8 cellular contexts compared by ENCODE assay signal in the genomic region with DNA sequence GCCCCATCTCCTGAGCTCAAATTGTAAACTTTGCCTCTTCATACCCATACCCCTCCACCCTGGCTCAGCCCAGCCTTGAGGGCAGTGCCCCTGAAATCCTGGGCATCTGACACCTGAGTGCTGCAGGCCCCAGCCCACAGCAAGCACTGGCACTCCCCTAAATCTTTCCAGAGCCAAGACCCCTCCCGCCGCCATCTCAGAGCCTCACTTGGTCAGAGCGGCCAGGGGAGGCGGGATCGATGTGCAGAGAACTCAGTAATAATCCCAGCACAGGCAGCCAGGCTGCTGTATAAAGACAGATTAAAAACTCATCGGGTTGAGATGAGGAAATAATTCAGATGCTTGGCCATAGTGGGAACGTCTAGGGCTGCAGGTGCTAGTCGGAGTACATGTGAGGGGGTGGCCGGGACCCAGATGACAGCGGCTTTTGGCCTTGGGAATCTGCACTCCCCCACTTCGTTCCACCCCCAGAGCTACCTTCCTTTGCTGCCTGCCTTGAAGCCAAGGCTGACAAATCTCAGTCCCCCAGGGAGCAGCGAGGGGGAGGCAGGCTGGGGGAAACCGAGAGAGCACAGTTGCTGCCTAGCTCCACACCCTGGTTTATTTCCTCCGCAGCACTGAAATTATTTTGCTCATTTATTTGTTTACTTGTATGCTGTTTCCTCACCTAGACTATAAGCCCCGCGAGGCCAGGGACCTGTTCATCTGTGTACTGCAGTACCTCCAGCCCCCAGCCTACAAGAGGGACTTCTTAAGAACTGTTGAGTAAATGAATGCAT. TPM values are rescaled to one million over a fixed set of nuclear protein-coding genes. Genes with fewer than 3 reads are reported as not detected.
DNase-seq lines count a peak whose midpoint lies in the region; ATAC-seq and TF ChIP-seq lines count a peak whose summit lies in the region.

No MANE protein-coding gene starts in this region.

- H3K27ac ChIP-seq in testis (no peak overlapping the region), spleen (no peak overlapping the region)

- no peak for TF ChIP-seq POLR2A in testis (IDR thresholded peaks at IDR 0.05)
- no peak for TF ChIP-seq POLR2A in spleen (IDR thresholded peaks at IDR 0.05)

- intact Hi-C loops in activated CD8-positive, alpha-beta T cell treated with anti-CD3 and anti-CD28 coated beads for 36 hours (cut with micrococcal nuclease), result loop anchor here (2.0 kb wide), 1 partner anchor 177 kb away; the partner anchor contains the start of gene PCDH1
- intact Hi-C loops in testis (cut with DNase I; ENCODE audit: low total_unique reads) (loop anchor here (5.0 kb wide), 1 partner anchor 176 kb away; the partner anchor contains the start of gene PCDH1), spleen (cut with DNase I; ENCODE audit: low total_unique reads) (loop anchor here (5.0 kb wide), 1 partner anchor 176 kb away; the partner anchor contains the start of gene PCDH1)

- POLR2A ChIA-PET in activated CD8-positive, alpha-beta T cell treated with anti-CD3 and anti-CD28 coated beads for 36 hours (lab: Charles Lee), result interaction anchor here (0.6 to 2.0 kb wide), 5 partner anchors 9 to 465 kb away, joined by 3 to 9 read pairs (median 3); partner anchors contain the start of gene PCDH1
- POLR2A ChIA-PET in WTC11 (lab: Charles Lee), result interaction anchor here (1.1 kb wide), 1 partner anchor 258 kb away, joined by 3 read pairs; no protein-coding TSS in a partner anchor

- H3K27ac Mint-ChIP-seq in HFFc6, result no peak overlapping the region
- no peak overlapping the region for H3K27ac Mint-ChIP-seq in activated CD8-positive, alpha-beta T cell treated with anti-CD3 and anti-CD28 coated beads for 36 hours
- no peak overlapping the region for H3K27ac Mint-ChIP-seq in neural crest cell (ENCODE audit: unreplicated experiment)
- no peak overlapping the region for H3K27ac Mint-ChIP-seq in WTC11

- WGBS in testis, 2 donors, result 7 to 8% methylated on average over 10 to 16 of the region's 16 CpGs
- WGBS in spleen, 5 donors, result 29 to 38% (median 32%) methylated on average over 13 to 16 of the region's 16 CpGs

- H3K9me3 Mint-ChIP-seq in HFFc6 (no peaks in the 10 kb centered on the region), neural crest cell (no peaks in the 10 kb centered on the region), WTC11 (no peaks in the 10 kb centered on the region)
- no peaks in the 10 kb centered on the region for H3K9me3 Mint-ChIP-seq in activated CD8-positive, alpha-beta T cell treated with anti-CD3 and anti-CD28 coated beads for 36 hours

- peaks cover 6% of the 10 kb centered on the region; the same call in 1 of the 2 replicates for H3K4me1 Mint-ChIP-seq in HFFc6 (ENCODE audit: low read depth)
- H3K4me1 Mint-ChIP-seq in activated CD8-positive, alpha-beta T cell treated with anti-CD3 and anti-CD28 coated beads for 36 hours (ENCODE audit: low read depth), result peaks cover 11% of the 10 kb centered on the region
- H3K4me1 Mint-ChIP-seq in neural crest cell, result peaks cover 12% of the 10 kb centered on the region
- H3K4me1 Mint-ChIP-seq in WTC11, result peaks cover 22% of the 10 kb centered on the region

- H3K4me3 Mint-ChIP-seq in HFFc6, result peak overlapping the region; percentile 67; the same call in 1 of the 2 replicates
- H3K4me3 Mint-ChIP-seq in activated CD8-positive, alpha-beta T cell treated with anti-CD3 and anti-CD28 coated beads for 36 hours, result peak overlapping the region; percentile 56
- H3K4me3 Mint-ChIP-seq in neural crest cell, result peak overlapping the region; percentile 87
- H3K4me3 Mint-ChIP-seq in WTC11, result no peak overlapping the region; the same call in 1 of the 2 replicates

- TF ChIP-seq CTCF in HFFc6 (IDR thresholded peaks at IDR 0.05) (no peak), neural crest cell (conservative IDR thresholded peaks at IDR 0.05) (no peak), WTC11 (IDR thresholded peaks at IDR 0.05) (no peak), testis (IDR thresholded peaks at IDR 0.05) (no peak), spleen (IDR thresholded peaks at IDR 0.05 in 8 of 11, conservative IDR thresholded peaks at IDR 0.05 in 3 of 11) (no peak)
- TF ChIP-seq CTCF in activated CD8-positive, alpha-beta T cell treated with anti-CD3 and anti-CD28 coated beads for 36 hours (IDR thresholded peaks at IDR 0.05), result no peak

- H3K36me3 ChIP-seq in testis (ENCODE audit: low read depth, missing control alignments) (no peaks in the 10 kb centered on the region), spleen (no peaks in the 10 kb centered on the region)

- no peaks in the 10 kb centered on the region for H3K36me3 Mint-ChIP-seq in HFFc6 (ENCODE audit: low read depth)
- H3K36me3 Mint-ChIP-seq in activated CD8-positive, alpha-beta T cell treated with anti-CD3 and anti-CD28 coated beads for 36 hours (ENCODE audit: low read depth), result no peaks in the 10 kb centered on the region
- no peaks in the 10 kb centered on the region for H3K36me3 Mint-ChIP-seq in neural crest cell (ENCODE audit: low read depth)
- no peaks in the 10 kb centered on the region for H3K36me3 Mint-ChIP-seq in WTC11

- H3K4me3 ChIP-seq in testis (peak overlapping the region in 1 of 2 donors; percentile 62), spleen (peak overlapping the region in 4 of 8 donors; percentile 45 to 77 (median 54))

- no peaks in the 10 kb centered on the region for H3K27me3 ChIP-seq in testis
- peaks cover 0 to 75% (median 15%) of the 10 kb centered on the region in 7 donors for H3K27me3 ChIP-seq in spleen (replicated peaks in 1 of 7)

- no peak for DNase-seq in HFFc6
- peak; percentile 47 for DNase-seq in activated CD8-positive, alpha-beta T cell treated with anti-CD3 and anti-CD28 coated beads for 36 hours
- no peak for DNase-seq in neural crest cell (ENCODE audit: low read depth, low spot score)
- DNase-seq in WTC11 (ENCODE audit: low spot score), result no peak
- no peak for DNase-seq in OCI-M2 (lab: John Stamatoyannopoulos, UW; ENCODE audit: unreplicated experiment)
- DNase-seq in testis, result no peak
- no peak for DNase-seq in spleen

- CTCF ChIA-PET in activated CD8-positive, alpha-beta T cell treated with anti-CD3 and anti-CD28 coated beads for 36 hours (lab: Charles Lee), result interaction anchor here (0.8 to 6.3 kb wide), 29 partner anchors 9 to 486 kb away, joined by 3 to 84 read pairs (median 4); partner anchors contain the start of genes DELE1, PCDH1, PCDH12 and RNF14
- CTCF ChIA-PET in WTC11 (lab: Charles Lee), result interaction anchor here (0.8 to 4.9 kb wide), 31 partner anchors 9 to 259 kb away, joined by 3 to 116 read pairs (median 7); partner anchors contain the start of genes DELE1, PCDH1 and PCDH12

- H3K9me3 ChIP-seq in testis, result no peaks in the 10 kb centered on the region
- H3K9me3 ChIP-seq in spleen, result no peaks in the 10 kb centered on the region

- ATAC-seq in GM19023 (IDR thresholded peaks at IDR 0.05; ENCODE audit: unreplicated experiment) (peak; percentile 53), WTC11 (no peak)
- ATAC-seq in activated CD8-positive, alpha-beta T cell treated with anti-CD3 and anti-CD28 coated beads for 36 hours, result peak; percentile 46

- H3K4me1 ChIP-seq in testis (peaks cover 16% of the 10 kb centered on the region), spleen (peaks cover 8 to 24% (median 20%) of the 10 kb centered on the region in 6 donors)

- H3K27me3 Mint-ChIP-seq in HFFc6 (ENCODE audit: insufficient read depth), result peaks cover 41% of the 10 kb centered on the region
- peaks cover 32% of the 10 kb centered on the region for H3K27me3 Mint-ChIP-seq in activated CD8-positive, alpha-beta T cell treated with anti-CD3 and anti-CD28 coated beads for 36 hours
- H3K27me3 Mint-ChIP-seq in neural crest cell (ENCODE audit: low read depth), result peaks cover 10% of the 10 kb centered on the region
- H3K27me3 Mint-ChIP-seq in WTC11 (ENCODE audit: low read depth), result peaks cover 6% of the 10 kb centered on the region

TF ChIP-seq in WTC11, 78 proteins besides CTCF, POLR2A, EP300 and RAD21 (continues in another document):
- no peak for TF ChIP-seq SOX15 (CRISPR knock-in tag; IDR thresholded peaks at IDR 0.05)
- TF ChIP-seq NR3C1 (CRISPR knock-in tag; conservative IDR thresholded peaks at IDR 0.05; ENCODE audit: low read depth), result no peak
- no peak for TF ChIP-seq ZNF396 (CRISPR knock-in tag; IDR thresholded peaks at IDR 0.05; ENCODE audit: borderline replicate concordance)
- TF ChIP-seq, protein P1, sequence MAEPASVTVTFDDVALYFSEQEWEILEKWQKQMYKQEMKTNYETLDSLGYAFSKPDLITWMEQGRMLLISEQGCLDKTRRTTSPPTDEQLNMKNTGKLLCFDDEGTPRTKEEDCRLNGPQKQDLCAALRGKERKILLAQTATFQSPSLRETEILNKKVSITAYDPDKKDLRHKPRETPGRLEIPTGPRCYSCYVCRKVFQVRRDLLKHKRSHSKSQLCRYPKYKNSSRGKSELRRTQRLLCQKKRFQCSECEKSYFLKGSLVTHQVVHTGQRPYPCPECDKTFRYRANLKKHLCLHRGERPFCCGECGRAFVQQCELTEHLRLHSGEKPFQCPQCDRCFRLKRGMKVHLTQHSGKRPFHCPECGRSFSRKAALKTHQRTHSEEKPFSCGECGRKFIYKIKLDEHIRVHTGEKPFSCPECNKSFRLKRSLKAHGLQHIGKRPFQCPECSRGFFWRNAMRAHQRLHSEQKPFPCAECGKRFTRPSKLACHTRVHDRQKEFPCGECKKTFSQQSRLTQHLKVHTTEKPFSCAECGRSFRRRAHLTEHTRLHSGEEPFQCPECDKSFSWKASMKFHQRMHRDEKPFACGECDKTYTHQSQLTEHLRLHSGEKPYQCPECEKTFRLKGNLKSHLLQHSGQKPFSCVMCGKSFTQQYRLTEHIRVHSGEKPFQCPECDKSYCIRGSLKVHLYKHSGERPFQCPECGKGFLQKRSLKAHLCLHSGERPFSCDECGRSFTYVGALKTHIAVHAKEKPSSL (CRISPR knock-in tag; conservative IDR thresholded peaks at IDR 0.05), result no peak
- no peak for TF ChIP-seq GABPB1 (CRISPR knock-in tag; IDR thresholded peaks at IDR 0.05)

RNA-seq across cellular contexts. Expression of gene ARAP3, which starts 19.5 kb away (rescaled TPM):
- 10 to 100 TPM in 5 of 6 experiments, 1 to 10 TPM in 1; 9.0 to 14.7 (median 13.2) TPM for total RNA-seq in HFFc6 (2021; fragmentation: NEBNext Ultra II Directional; extraction: Animal tissue kit (Norgen Biotek cat#: 25700))
- total RNA-seq in activated CD8-positive, alpha-beta T cell treated with anti-CD3 and anti-CD28 coated beads for 36 hours, result 1 to 10 TPM; 5.9 to 7.2 TPM
- 36.0 and 39.2 TPM in 2 replicates for total RNA-seq in neural crest cell
- total RNA-seq in WTC11 (2021), result 51.2 to 60.4 TPM (median 53.4 TPM) in 3 replicates
- total RNA-seq in testis, result 1 to 10 TPM; 4.0 to 4.1 TPM
- polyA plus RNA-seq in testis (ENCODE audit: insufficient read depth, low read depth, low replicate concordance), result 4.8 TPM
- total RNA-seq in spleen, result 10 to 100 TPM; 11.9 to 31.2 (median 19.3) TPM
- 10 to 100 TPM in 2 of 3 donors, 1 to 10 TPM in 1; 4.0 to 14.6 (median 12.8) TPM for polyA plus RNA-seq in spleen

RNA-seq across cellular contexts. Expression of gene FCHSD1, which starts 50.3 kb away (rescaled TPM):
- 10 to 100 TPM; 20.8 to 31.7 (median 25.3) TPM for total RNA-seq in HFFc6 (2021; fragmentation: NEBNext Ultra II Directional; extraction: Animal tissue kit (Norgen Biotek cat#: 25700))
- 10 to 100 TPM; 30.1 to 31.8 TPM for total RNA-seq in activated CD8-positive, alpha-beta T cell treated with anti-CD3 and anti-CD28 coated beads for 36 hours
- 20.4 and 20.6 TPM in 2 replicates for total RNA-seq in neural crest cell
- total RNA-seq in WTC11 (2021), result 43.6 to 50.3 TPM (median 44.8 TPM) in 3 replicates
- 10 to 100 TPM; 19.3 to 21.3 TPM for total RNA-seq in testis
- polyA plus RNA-seq in testis (ENCODE audit: insufficient read depth, low read depth, low replicate concordance), result 12.9 TPM
- 10 to 100 TPM; 34.9 to 67.3 (median 47.9) TPM for total RNA-seq in spleen
- 10 to 100 TPM; 20.4 to 37.6 (median 35.0) TPM for polyA plus RNA-seq in spleen
